In genomic region chr3:136048068-136048467, GRCh38 we compare ENCODE assay signal across 34 cellular contexts.
"Had no signal": no experiment of that assay in that cellular context is flagged by ENCODE, and none has a peak within 500 bp of the region (broad histone marks: within the 10 kb centered on the region; RNA-seq: fewer than 3 reads in every experiment).

No MANE protein-coding gene starts in this region.

- H3K27me3 Mint-ChIP-seq: activated CD8-positive, alpha-beta T cell treated with anti-CD3 and anti-CD28 coated beads for 36 hours; activated naive CD8-positive, alpha-beta T cell treated with anti-CD3 and anti-CD28 coated beads, Interleukin-2, amount 50 U/mL, for 24 hours; brain had no signal

- H3K4me3 Mint-ChIP-seq: activated B cell treated with CpG ODN at 0.5 μM for 24 hours; activated CD4-positive, alpha-beta memory T cell treated with anti-CD3 and anti-CD28 coated beads for 36 hours; activated CD4-positive, alpha-beta T cell treated with anti-CD3 and anti-CD28 coated beads, Interleukin-2, amount 10 ng/mL, durations not matched to agents 7 days and 5 days; activated CD8-positive, alpha-beta T cell treated with anti-CD3 and anti-CD28 coated beads for 36 hours; activated naive CD4-positive, alpha-beta T cell treated with anti-CD3 and anti-CD28 coated beads for 36 hours; activated naive CD8-positive, alpha-beta T cell treated with anti-CD3 and anti-CD28 coated beads, Interleukin-2, amount 10 ng/mL, durations not matched to agents 7 days and 5 days; activated naive CD8-positive, alpha-beta T cell treated with anti-CD3 and anti-CD28 coated beads, Interleukin-2, amount 50 U/mL, for 24 hours; activated T-cell treated with anti-CD3 and anti-CD28 coated beads, Interleukin-2, amount 50 U/mL, for 4 hours; activated T-cell treated with anti-CD3 and anti-CD28 coated beads, Interleukin-2, amount 50 U/mL, for 72 hours; activated T-helper 1 cell treated with anti-CD3 and anti-CD28 coated beads, Interleukin-12 subunit alpha, Interleukin-12 subunit beta, Interleukin-2, Interleukin-4 antibody, amounts not matched to agents 30 ng/mL and 10 ng/mL and 1 ng/mL, durations not matched to agents 14 hours and 24 hours and 36 hours; activated T-helper 17 cell treated with anti-CD3 and anti-CD28 coated beads, Interleukin-2, amount 50 U/mL, for 72 hours; brain; central memory CD8-positive, alpha-beta T cell; T-helper 1 cell treated with Interleukin-12 subunit alpha and Interleukin-12 subunit beta and Interleukin-4 antibody, amounts not matched to agents 30 μg/mL and 1 μg/mL, for 36 hours; T-helper 2 cell treated with Interferon-gamma antibody and Interleukin-4, amounts not matched to agents 5 μg/mL and 100 μg/mL, for 36 hours had no signal

- H3K4me1 Mint-ChIP-seq: activated B cell treated with CpG ODN at 0.5 μM for 24 hours; activated CD4-positive, alpha-beta T cell treated with anti-CD3 and anti-CD28 coated beads, Interleukin-2, amount 10 ng/mL, durations not matched to agents 7 days and 5 days; activated naive CD8-positive, alpha-beta T cell treated with anti-CD3 and anti-CD28 coated beads, Interleukin-2, amount 50 U/mL, for 24 hours; activated T-helper 17 cell treated with anti-CD3 and anti-CD28 coated beads, Interleukin-2, amount 50 U/mL, for 72 hours; brain; central memory CD8-positive, alpha-beta T cell had no signal

- H3K9me3 Mint-ChIP-seq: activated B cell treated with CpG ODN at 0.5 μM for 24 hours; activated CD4-positive, alpha-beta memory T cell treated with anti-CD3 and anti-CD28 coated beads for 36 hours; activated CD4-positive, alpha-beta T cell treated with anti-CD3 and anti-CD28 coated beads, Interleukin-2, amount 10 ng/mL, durations not matched to agents 7 days and 5 days; activated CD8-positive, alpha-beta T cell treated with anti-CD3 and anti-CD28 coated beads for 36 hours; activated naive CD4-positive, alpha-beta T cell treated with anti-CD3 and anti-CD28 coated beads for 36 hours; activated naive CD4-positive, alpha-beta T cell treated with anti-CD3 and anti-CD28 coated beads, Interleukin-2, amount 50 U/mL, for 72 hours; activated naive CD8-positive, alpha-beta T cell treated with anti-CD3 and anti-CD28 coated beads, Interleukin-2, amount 10 ng/mL, durations not matched to agents 7 days and 5 days; activated naive CD8-positive, alpha-beta T cell treated with anti-CD3 and anti-CD28 coated beads, Interleukin-2, amount 50 U/mL, for 24 hours; activated T-cell treated with anti-CD3 and anti-CD28 coated beads, Interleukin-2, amount 50 U/mL, for 4 hours; activated T-cell treated with anti-CD3 and anti-CD28 coated beads, Interleukin-2, amount 50 U/mL, for 72 hours; activated T-helper 1 cell treated with anti-CD3 and anti-CD28 coated beads, Interleukin-12 subunit alpha, Interleukin-12 subunit beta, Interleukin-2, Interleukin-4 antibody, amounts not matched to agents 30 ng/mL and 10 ng/mL and 1 ng/mL, durations not matched to agents 14 hours and 24 hours and 36 hours; activated T-helper 17 cell treated with anti-CD3 and anti-CD28 coated beads, Interleukin-2, amount 50 U/mL, for 72 hours; brain; central memory CD8-positive, alpha-beta T cell; T-helper 1 cell treated with Interleukin-12 subunit alpha and Interleukin-12 subunit beta and Interleukin-4 antibody, amounts not matched to agents 30 μg/mL and 1 μg/mL, for 36 hours; T-helper 2 cell treated with Interferon-gamma antibody and Interleukin-4, amounts not matched to agents 5 μg/mL and 100 μg/mL, for 36 hours had no signal

- H3K36me3 Mint-ChIP-seq: activated CD4-positive, alpha-beta memory T cell treated with anti-CD3 and anti-CD28 coated beads for 36 hours; activated naive CD4-positive, alpha-beta T cell treated with anti-CD3 and anti-CD28 coated beads, Interleukin-2, amount 50 U/mL, for 72 hours; activated naive CD8-positive, alpha-beta T cell treated with anti-CD3 and anti-CD28 coated beads, Interleukin-2, amount 10 ng/mL, durations not matched to agents 7 days and 5 days had no signal

- DNase-seq: activated B cell treated with CpG ODN at 0.5 μM for 24 hours; activated CD4-positive, alpha-beta memory T cell treated with anti-CD3 and anti-CD28 coated beads for 36 hours; activated CD4-positive, alpha-beta T cell treated with anti-CD3 and anti-CD28 coated beads for 4 hours; activated CD4-positive, alpha-beta T cell treated with anti-CD3 and anti-CD28 coated beads, Interleukin-2, amount 10 ng/mL, durations not matched to agents 7 days and 5 days; activated CD4-positive, alpha-beta T cell treated with anti-CD3 and anti-CD28 coated beads, Interleukin-2, amount 50 U/mL, for 4 hours; activated CD4-positive, CD25-positive, alpha-beta regulatory T cell treated with anti-CD3 and anti-CD28 coated beads, Interleukin-2, amount 50 U/mL, for 72 hours; activated CD8-positive, alpha-beta memory T cell treated with anti-CD3 and anti-CD28 coated beads, Interleukin-2, amount 50 U/mL, for 4 hours; activated CD8-positive, alpha-beta T cell treated with anti-CD3 and anti-CD28 coated beads for 36 hours; activated effector memory CD4-positive, alpha-beta T cell treated with anti-CD3 and anti-CD28 coated beads, Interleukin-2, amount 50 U/mL, for 16 hours; activated gamma-delta T cell treated with Interleukin-2 at 50 U/mL for 16 hours; activated naive CD4-positive, alpha-beta T cell; activated naive CD4-positive, alpha-beta T cell treated with anti-CD3 and anti-CD28 coated beads for 36 hours; activated naive CD4-positive, alpha-beta T cell treated with anti-CD3 and anti-CD28 coated beads, Interleukin-2, amount 50 U/mL, for 16 hours; activated naive CD8-positive, alpha-beta T cell treated with anti-CD3 and anti-CD28 coated beads, Interleukin-2, amount 10 ng/mL, durations not matched to agents 7 days and 5 days; activated naive CD8-positive, alpha-beta T cell treated with anti-CD3 and anti-CD28 coated beads, Interleukin-2, amount 50 U/mL, for 24 hours; activated T-cell treated with anti-CD3 and anti-CD28 coated beads for 4 hours; activated T-cell treated with anti-CD3 and anti-CD28 coated beads, Interleukin-2, amount 50 U/mL, for 1 hour; activated T-cell treated with anti-CD3 and anti-CD28 coated beads, Interleukin-2, amount 50 U/mL, for 4 hours; activated T-cell treated with anti-CD3 and anti-CD28 coated beads, Interleukin-2, amount 50 U/mL, for 72 hours; amygdala; anterior cingulate cortex; caudate nucleus; cerebellar nuclear complex; SW 1271; T-helper 1 cell; T-helper 2 cell; T-helper 9 cell had no signal

- H3K27ac Mint-ChIP-seq: activated B cell treated with CpG ODN at 0.5 μM for 24 hours; activated CD4-positive, alpha-beta memory T cell treated with anti-CD3 and anti-CD28 coated beads for 36 hours; activated CD4-positive, alpha-beta T cell treated with anti-CD3 and anti-CD28 coated beads, Interleukin-2, amount 10 ng/mL, durations not matched to agents 7 days and 5 days; activated CD8-positive, alpha-beta T cell treated with anti-CD3 and anti-CD28 coated beads for 36 hours; activated naive CD4-positive, alpha-beta T cell treated with anti-CD3 and anti-CD28 coated beads for 36 hours; activated naive CD4-positive, alpha-beta T cell treated with anti-CD3 and anti-CD28 coated beads, Interleukin-2, amount 50 U/mL, for 72 hours; activated naive CD8-positive, alpha-beta T cell treated with anti-CD3 and anti-CD28 coated beads, Interleukin-2, amount 10 ng/mL, durations not matched to agents 7 days and 5 days; activated naive CD8-positive, alpha-beta T cell treated with anti-CD3 and anti-CD28 coated beads, Interleukin-2, amount 50 U/mL, for 24 hours; activated T-cell treated with anti-CD3 and anti-CD28 coated beads, Interleukin-2, amount 50 U/mL, for 72 hours; activated T-helper 1 cell treated with anti-CD3 and anti-CD28 coated beads, Interleukin-12 subunit alpha, Interleukin-12 subunit beta, Interleukin-2, Interleukin-4 antibody, amounts not matched to agents 30 ng/mL and 10 ng/mL and 1 ng/mL, durations not matched to agents 14 hours and 24 hours and 36 hours; activated T-helper 17 cell treated with anti-CD3 and anti-CD28 coated beads, Interleukin-2, amount 50 U/mL, for 72 hours; brain; T-helper 1 cell treated with Interleukin-12 subunit alpha and Interleukin-12 subunit beta and Interleukin-4 antibody, amounts not matched to agents 30 μg/mL and 1 μg/mL, for 36 hours; T-helper 2 cell treated with Interferon-gamma antibody and Interleukin-4, amounts not matched to agents 5 μg/mL and 100 μg/mL, for 36 hours had no signal

- ATAC-seq: activated CD8-positive, alpha-beta T cell treated with anti-CD3 and anti-CD28 coated beads for 36 hours; activated naive CD4-positive, alpha-beta T cell treated with anti-CD3 and anti-CD28 coated beads, Interleukin-2, amount 50 U/mL, for 72 hours; activated naive CD8-positive, alpha-beta T cell treated with anti-CD3 and anti-CD28 coated beads, Interleukin-2, amount 50 U/mL, for 24 hours; activated T-cell treated with anti-CD3 and anti-CD28 coated beads, Interleukin-2, amount 50 U/mL, for 4 hours; activated T-cell treated with anti-CD3 and anti-CD28 coated beads, Interleukin-2, amount 50 U/mL, for 72 hours; activated T-helper 17 cell treated with anti-CD3 and anti-CD28 coated beads, Interleukin-2, amount 50 U/mL, for 72 hours had no signal
